8 cellular contexts compared by ENCODE assay signal in genomic region chr9:33466565-33467495, GRCh38. TPM values are rescaled to one million over a fixed set of nuclear protein-coding genes. Genes with fewer than 3 reads are reported as not detected.
DNase-seq lines count a peak whose midpoint lies in the region; ATAC-seq and TF ChIP-seq lines count a peak whose summit lies in the region.

No MANE protein-coding gene starts in this region.

- no peak overlapping the region for H3K4me3 Mint-ChIP-seq in activated T-cell treated with anti-CD3 and anti-CD28 coated beads, Interleukin-2, amount 50 U/mL, for 72 hours

- H3K4me3 ChIP-seq in fibroblast of the aortic adventitia (ENCODE audit: low read depth, low read length) (no peak overlapping the region), parathyroid adenoma (ENCODE audit: low read depth, low read length) (no peak overlapping the region)

- no peak overlapping the region for H3K27ac Mint-ChIP-seq in activated T-cell treated with anti-CD3 and anti-CD28 coated beads, Interleukin-2, amount 50 U/mL, for 72 hours

- no peaks in the 10 kb centered on the region for H3K9me3 Mint-ChIP-seq in activated T-cell treated with anti-CD3 and anti-CD28 coated beads, Interleukin-2, amount 50 U/mL, for 72 hours

- no peak overlapping the region for H3K9ac ChIP-seq in parathyroid adenoma

- no peaks in the 10 kb centered on the region for H3K27me3 Mint-ChIP-seq in activated T-cell treated with anti-CD3 and anti-CD28 coated beads, Interleukin-2, amount 50 U/mL, for 72 hours (ENCODE audit: low read depth)

- H3K27ac ChIP-seq in 22Rv1 (peak overlapping the region; percentile 10; the same call in 1 of the 2 replicates), parathyroid adenoma (no peak overlapping the region)

- no peak overlapping the region for H3K4me2 ChIP-seq in parathyroid adenoma (ENCODE audit: low read length)

- H3K4me1 ChIP-seq in parathyroid adenoma: no peaks in the 10 kb centered on the region

- TF ChIP-seq CTCF in 22Rv1 (IDR thresholded peaks at IDR 0.05): peak; percentile 100
- TF ChIP-seq CTCF in GM12874 (IDR thresholded peaks at IDR 0.05; ENCODE audit: insufficient read depth, low read depth, low read length): peak; percentile 99
- peak; percentile 99 for TF ChIP-seq CTCF in fibroblast of the aortic adventitia (IDR thresholded peaks at IDR 0.05; ENCODE audit: insufficient read depth, low read length)
- peak; percentile 81 for TF ChIP-seq CTCF in parathyroid adenoma (IDR thresholded peaks at IDR 0.05)

- H3K79me2 ChIP-seq in parathyroid adenoma: no peaks in the 10 kb centered on the region

- H3K4me1 Mint-ChIP-seq in activated T-cell treated with anti-CD3 and anti-CD28 coated beads, Interleukin-2, amount 50 U/mL, for 72 hours (ENCODE audit: low read depth): peaks cover 8% of the 10 kb centered on the region

- no peaks in the 10 kb centered on the region for H3K27me3 ChIP-seq in parathyroid adenoma (ENCODE audit: control insufficient read depth, insufficient read depth, low read length)

- ATAC-seq in activated T-cell treated with anti-CD3 and anti-CD28 coated beads, Interleukin-2, amount 50 U/mL, for 72 hours (replicated peaks in 1 of 2): peak; percentile 77 to 78
- no peak for ATAC-seq in HG02763 (IDR thresholded peaks at IDR 0.05; ENCODE audit: unreplicated experiment)

- no peak overlapping the region for H2AFZ ChIP-seq in parathyroid adenoma

- H3K36me3 Mint-ChIP-seq in activated T-cell treated with anti-CD3 and anti-CD28 coated beads, Interleukin-2, amount 50 U/mL, for 72 hours (ENCODE audit: insufficient read depth in 2 of 2): peaks cover 4 to 15% of the 10 kb centered on the region in 2 donors

- H3K9me3 ChIP-seq in parathyroid adenoma (ENCODE audit: control insufficient read depth, low read length): no peaks in the 10 kb centered on the region

- no peaks in the 10 kb centered on the region for H3K36me3 ChIP-seq in parathyroid adenoma (ENCODE audit: control insufficient read depth, insufficient read depth, low read length)

- DNase-seq in NOMO-1 treated with DMSO at 0.1 percent for 48 hours (lab: John Stamatoyannopoulos, UW; ENCODE audit: unreplicated experiment): peak; percentile 14
- peak; percentile 74 to 85 for DNase-seq in activated T-cell treated with anti-CD3 and anti-CD28 coated beads, Interleukin-2, amount 50 U/mL, for 72 hours
- DNase-seq in fibroblast of the aortic adventitia (ENCODE audit: low read depth): peak; percentile 42
- DNase-seq in RKO (ENCODE audit: low spot score): no peak

RNA-seq across cellular contexts. Expression of gene NOL6, which starts 6.9 kb away (rescaled TPM):
- 10 to 100 TPM; 26.1 to 30.1 TPM for total RNA-seq in activated T-cell treated with anti-CD3 and anti-CD28 coated beads, Interleukin-2, amount 50 U/mL, for 72 hours
- 21.9 and 25.1 TPM in 2 replicates for total RNA-seq in fibroblast of the aortic adventitia (ENCODE audit: low replicate concordance)

RNA-seq across cellular contexts. Expression of gene AQP3, which starts 19.4 kb away (rescaled TPM):
- total RNA-seq in activated T-cell treated with anti-CD3 and anti-CD28 coated beads, Interleukin-2, amount 50 U/mL, for 72 hours: 10 to 100 TPM; 12.0 to 17.8 TPM
- 0.54 and 1.9 TPM in 2 replicates for total RNA-seq in fibroblast of the aortic adventitia (ENCODE audit: low replicate concordance)

RNA-seq across cellular contexts. Expression of gene ANKRD18B, which starts 57.2 kb away (rescaled TPM):
- 1 to 10 TPM in 1 of 2 donors, under 1 TPM in 1; 0.48 to 1.9 TPM for total RNA-seq in activated T-cell treated with anti-CD3 and anti-CD28 coated beads, Interleukin-2, amount 50 U/mL, for 72 hours
- total RNA-seq in fibroblast of the aortic adventitia (ENCODE audit: low replicate concordance): 1.9 TPM in 1 of 2 replicates, not detected in the other
